In the genomic region with DNA sequence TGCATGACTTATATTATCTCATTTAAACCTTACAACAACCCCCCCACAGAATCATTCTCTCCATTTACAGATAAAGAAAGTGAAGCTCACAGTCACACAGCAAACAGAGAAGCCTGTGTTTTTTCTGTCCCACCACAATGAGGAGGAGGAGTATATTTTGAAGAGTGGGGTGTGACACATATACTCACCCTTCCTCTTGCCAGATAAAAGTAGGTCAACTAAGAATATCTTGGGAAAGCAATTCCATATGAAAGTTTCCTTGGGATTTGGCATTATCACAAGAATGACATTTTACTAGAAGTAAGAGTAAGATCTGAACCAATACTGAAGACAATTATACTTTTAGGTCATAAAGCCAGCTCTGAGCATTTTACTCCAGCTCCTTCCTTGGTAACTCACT, we compare ENCODE assay signal across 19 cellular contexts.
DNase-seq lines count a peak whose midpoint lies in the region; ATAC-seq and TF ChIP-seq lines count a peak whose summit lies in the region.
"Had no signal": no experiment of that assay in that cellular context is flagged by ENCODE, and none has a peak within 500 bp of the region (broad histone marks: within the 10 kb centered on the region; RNA-seq: fewer than 3 reads in every experiment).

No MANE protein-coding gene starts in this region.

- H3K4me2 ChIP-seq in PC-9, result no peak overlapping the region

- no peaks in the 10 kb centered on the region for H3K9me3 Mint-ChIP-seq in activated naive CD4-positive, alpha-beta T cell treated with anti-CD3 and anti-CD28 coated beads, Interleukin-2, amount 50 U/mL, for 72 hours
- H3K9me3 Mint-ChIP-seq: HFFc6 had no signal

- H3K36me3 Mint-ChIP-seq in activated naive CD4-positive, alpha-beta T cell treated with anti-CD3 and anti-CD28 coated beads, Interleukin-2, amount 50 U/mL, for 72 hours, result no peaks in the 10 kb centered on the region
- H3K36me3 Mint-ChIP-seq: CD4-positive, CD25-positive, alpha-beta regulatory T cell had no signal

- no peaks in the 10 kb centered on the region for H3F3A ChIP-seq in PC-9 (ENCODE audit: insufficient read depth, low read depth)

- intact Hi-C loops in PC-9 (cut with micrococcal nuclease; ENCODE audit: unreplicated experiment), result no loop called here

- BruUV-seq in PC-9 (replicated peaks; lab: Mats Ljungman, UMichigan), result no TSS peak

- POLR2A ChIA-PET in PC-9 (lab: Charles Lee; ENCODE audit: unreplicated experiment), result no interaction called here

- H3K27ac Mint-ChIP-seq in activated naive CD4-positive, alpha-beta T cell treated with anti-CD3 and anti-CD28 coated beads, Interleukin-2, amount 50 U/mL, for 72 hours, result no peak overlapping the region
- H3K27ac Mint-ChIP-seq: B cell; CD4-positive, CD25-positive, alpha-beta regulatory T cell; HFFc6 had no signal

- H2AFZ ChIP-seq in PC-9, result no peak overlapping the region

- H3K79me2 ChIP-seq in PC-9 (ENCODE audit: low read depth), result no peaks in the 10 kb centered on the region

- no peak overlapping the region for H3K4me3 ChIP-seq in fibroblast of mammary gland (ENCODE audit: control insufficient read depth, low read depth, low read length)
- no peak overlapping the region for H3K4me3 ChIP-seq in PC-9

- CTCF ChIA-PET in PC-9 (lab: Charles Lee), result no interaction called here

- no peaks in the 10 kb centered on the region for H3K4me1 ChIP-seq in PC-9 (replicated peaks; ENCODE audit: insufficient read depth)
- H3K4me1 ChIP-seq: Caco-2 had no signal

- H3K27me3 ChIP-seq in PC-9 (ENCODE audit: insufficient read depth, low read depth), result no peaks in the 10 kb centered on the region

- H3K27ac ChIP-seq in PC-9, result no peak overlapping the region

- no peak for ATAC-seq in activated naive CD4-positive, alpha-beta T cell treated with anti-CD3 and anti-CD28 coated beads, Interleukin-2, amount 50 U/mL, for 72 hours
- ATAC-seq: HepG2, PC-3 had no signal

- no peaks in the 10 kb centered on the region for H3K9me2 ChIP-seq in PC-9 (ENCODE audit: insufficient read depth)

- H3K36me3 ChIP-seq in PC-9 (ENCODE audit: low read depth), result no peaks in the 10 kb centered on the region

- peak; percentile 46 for DNase-seq in EH (ENCODE audit: low read depth)
- peak; percentile 32 for DNase-seq in OCI-M1 (lab: John Stamatoyannopoulos, UW)
- DNase-seq in fibroblast of mammary gland (ENCODE audit: low read depth), result peak; percentile 60
- no peak for DNase-seq in EL
- no peak for DNase-seq in activated naive CD4-positive, alpha-beta T cell treated with anti-CD3 and anti-CD28 coated beads, Interleukin-2, amount 50 U/mL, for 72 hours (ENCODE audit: low spot score in 2 of 2)
- no peak for DNase-seq in mesenteric fat pad (ENCODE audit: low spot score)
- DNase-seq in PC-9, result no peak
- DNase-seq: Caco-2; CD4-positive, CD25-positive, alpha-beta regulatory T cell; H7; HFFc6; KG1; NCI-H1417; NCI-H187 treated with DMSO at 0.1 percent for 48 hours; NCI-H226; NCI-H524; PC-3 had no signal

- no peaks in the 10 kb centered on the region for H3K9me3 ChIP-seq in PC-9 (ENCODE audit: insufficient read depth, low read depth)
- H3K9me3 ChIP-seq: Caco-2 had no signal

- no peaks in the 10 kb centered on the region for H4K20me1 ChIP-seq in PC-9 (ENCODE audit: insufficient read depth)

- TF ChIP-seq CTCF in fibroblast of mammary gland (conservative IDR thresholded peaks at IDR 0.05; ENCODE audit: control insufficient read depth, insufficient read depth, low read depth, low read length), result no peak
- TF ChIP-seq CTCF in PC-9 (conservative IDR thresholded peaks at IDR 0.05), result no peak

Comparison
In these comparisons a context has a peak if more than half of its experiments do, and no peak if none do; other contexts are left out.
1. DNase-seq: peak in EH (single experiment), OCI-M1 (single experiment) and fibroblast of mammary gland (single experiment); none in EL (single experiment), activated naive CD4-positive, alpha-beta T cell treated with anti-CD3 and anti-CD28 coated beads, Interleukin-2, amount 50 U/mL, for 72 hours (0 of 2), mesenteric fat pad (single experiment) and PC-9 (0 of 2).